Comparison of ENCODE assay signal across 9 cellular contexts in the genomic region with DNA sequence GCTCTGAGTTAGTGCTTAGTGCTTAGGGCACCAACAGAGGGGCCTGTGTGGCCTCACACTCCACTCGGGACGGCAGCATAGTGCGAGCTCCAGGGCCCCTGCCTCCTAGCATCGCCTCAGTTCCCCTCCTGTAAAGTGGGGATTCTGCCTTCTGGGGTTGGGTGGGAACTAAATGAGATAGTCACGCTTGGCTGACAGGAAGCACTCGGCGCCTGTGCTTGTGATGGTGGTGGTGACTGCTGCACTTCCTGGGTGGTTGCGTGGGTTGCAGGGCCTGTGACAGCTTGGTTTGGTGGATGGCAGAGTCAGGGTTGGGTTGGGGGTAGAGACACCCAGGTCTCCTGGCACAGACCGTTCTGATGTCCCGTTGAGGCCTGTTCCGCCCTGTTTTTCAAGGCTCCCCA. TPM values are rescaled to one million over a fixed set of nuclear protein-coding genes. Genes with fewer than 3 reads are reported as not detected.
DNase-seq lines count a peak whose midpoint lies in the region; TF ChIP-seq lines count a peak whose summit lies in the region.
"Had no signal": no experiment of that assay in that cellular context is flagged by ENCODE, and none has a peak within 500 bp of the region (broad histone marks: within the 10 kb centered on the region; RNA-seq: fewer than 3 reads in every experiment).

No MANE protein-coding gene starts in this region.

- H3K4me3 ChIP-seq in Jurkat, Clone E6-1 (ENCODE audit: low read length): peak overlapping the region; percentile 38
- H3K4me3 ChIP-seq: tibial artery had no signal

- TF ChIP-seq CTCF in GM13976 (IDR thresholded peaks at IDR 0.05; ENCODE audit: borderline replicate concordance, control extremely low read depth, extremely low read depth, insufficient read depth, missing control alignments): no peak

- in situ Hi-C loops in GM13976 (cut with MboI; ENCODE audit: low sequenced_read_pairs, unreplicated experiment): no loop called here

- peak; percentile 75 for DNase-seq in GM13976 (ENCODE audit: low spot score)
- DNase-seq in Jurkat, Clone E6-1 (ENCODE audit: low read depth, low spot score): peak; percentile 92
- DNase-seq in activated effector memory CD4-positive, alpha-beta T cell treated with anti-CD3 and anti-CD28 coated beads, Interleukin-2, amount 50 U/mL, for 16 hours: peak; percentile 94
- DNase-seq in stimulated activated CD4-positive, alpha-beta T cell treated with anti-CD3 and anti-CD28 coated beads, Interleukin-15, amount 100 ng/mL, for 1 hour (ENCODE audit: low read depth in 1 of 2, low spot score in 1 of 2): peak; percentile 64 to 74
- DNase-seq in pons (ENCODE audit: low spot score): no peak
- DNase-seq in NCI-H1694 treated with DMSO at 0.1 percent for 48 hours (lab: John Stamatoyannopoulos, UW): no peak
- no peak for DNase-seq in superior temporal gyrus (ENCODE audit: extremely low spot score)
- no peak for DNase-seq in nucleus accumbens (lab: John Stamatoyannopoulos, UW)

RNA-seq across cellular contexts. Expression of a gene that starts 7.7 kb away (rescaled TPM):
- polyA plus RNA-seq in Jurkat, Clone E6-1 (2012; ENCODE audit: insufficient read depth, insufficient read length): 23.0 TPM

RNA-seq across cellular contexts. Expression of a gene that starts 42.1 kb away (rescaled TPM):
- polyA plus RNA-seq in Jurkat, Clone E6-1 (2012; ENCODE audit: insufficient read depth, insufficient read length): 16.8 TPM

Comparison
In these comparisons a context has a peak if more than half of its experiments do, and no peak if none do; other contexts are left out.
1. DNase-seq: peak in GM13976 (single experiment), Jurkat, Clone E6-1 (single experiment), activated effector memory CD4-positive, alpha-beta T cell treated with anti-CD3 and anti-CD28 coated beads, Interleukin-2, amount 50 U/mL, for 16 hours (single experiment) and stimulated activated CD4-positive, alpha-beta T cell treated with anti-CD3 and anti-CD28 coated beads, Interleukin-15, amount 100 ng/mL, for 1 hour (2 of 2); none in pons (single experiment), NCI-H1694 treated with DMSO at 0.1 percent for 48 hours (single experiment), superior temporal gyrus (single experiment) and nucleus accumbens (0 of 56).